Comparison of ENCODE assay signal across 12 cellular contexts in genomic region chr7:36945612-36946400, GRCh38.
A peak's percentile ranks its signal among the peaks of the same experiment; 100 is the strongest.
DNase-seq lines count a peak whose midpoint lies in the region; ATAC-seq and TF ChIP-seq lines count a peak whose summit lies in the region.
"Had no signal": no experiment of that assay in that cellular context is flagged by ENCODE, and none has a peak within 500 bp of the region (broad histone marks: within the 10 kb centered on the region; RNA-seq: fewer than 3 reads in every experiment).

No MANE protein-coding gene starts in this region.

- H3K4me1 ChIP-seq in Peyer's patch (peaks cover 0 to 15% (median 4%) of the 10 kb centered on the region in 4 donors), gastroesophageal sphincter (peaks cover 3 to 39% (median 7%) of the 10 kb centered on the region in 3 donors), tibial nerve (peaks cover 0 to 28% (median 11%) of the 10 kb centered on the region in 4 donors)
- H3K4me1 ChIP-seq: HAP-1 had no signal

- no peaks in the 10 kb centered on the region for H3K27me3 Mint-ChIP-seq in activated CD4-positive, alpha-beta T cell treated with anti-CD3 and anti-CD28 coated beads for 36 hours

- CTCF ChIA-PET in activated CD4-positive, alpha-beta T cell treated with anti-CD3 and anti-CD28 coated beads for 36 hours (lab: Charles Lee), result interaction anchor here (1.1 kb wide), 1 partner anchor 207 kb away, joined by 3 read pairs; no protein-coding TSS in a partner anchor

- peak; percentile 98 for DNase-seq in DMS 273 (lab: John Stamatoyannopoulos, UW; ENCODE audit: unreplicated experiment)
- peak; percentile 86 for DNase-seq in NCI-H146 (lab: John Stamatoyannopoulos, UW)
- peak in 2 of 3 donors; percentile 52 to 53 for DNase-seq in Peyer's patch
- DNase-seq in left colon, result peak; percentile 41 to 63
- DNase-seq in activated CD4-positive, alpha-beta T cell treated with anti-CD3 and anti-CD28 coated beads for 36 hours, result no peak
- no peak for DNase-seq in tibial nerve (ENCODE audit: low spot score in 2 of 2)
- no peak for DNase-seq in HK-2 (ENCODE audit: unreplicated experiment)
- DNase-seq: activated effector memory CD4-positive, alpha-beta T cell treated with anti-CD3 and anti-CD28 coated beads, Interleukin-2, amount 50 U/mL, for 16 hours; Karpas-422 had no signal

- H3K36me3 ChIP-seq in Peyer's patch (no peaks in the 10 kb centered on the region), gastroesophageal sphincter (no peaks in the 10 kb centered on the region), tibial nerve (peaks cover 0 to 10% (median 0%) of the 10 kb centered on the region in 3 donors)
- H3K36me3 ChIP-seq: HAP-1 had no signal

- no peak overlapping the region for H3K4me3 Mint-ChIP-seq in activated CD4-positive, alpha-beta T cell treated with anti-CD3 and anti-CD28 coated beads for 36 hours

- H3K4me3 ChIP-seq in Peyer's patch, result no peak overlapping the region
- H3K4me3 ChIP-seq in gastroesophageal sphincter, result no peak overlapping the region
- no peak overlapping the region for H3K4me3 ChIP-seq in tibial nerve
- H3K4me3 ChIP-seq: HAP-1 had no signal

- H3K27ac Mint-ChIP-seq in activated CD4-positive, alpha-beta T cell treated with anti-CD3 and anti-CD28 coated beads for 36 hours, result no peak overlapping the region

- intact Hi-C loops in left colon (cut with DNase I, micrococcal nuclease), result no loop called here
- intact Hi-C loops in activated CD4-positive, alpha-beta T cell treated with anti-CD3 and anti-CD28 coated beads for 36 hours (cut with DNase I, micrococcal nuclease), result no loop called here

- WGBS in gastroesophageal sphincter (ENCODE audit: low coverage in 1 of 2), 2 donors, result 17 to 49% methylated on average over 2 to 5 of the region's 7 CpGs
- 70 to 74% methylated on average over 7 of the region's 7 CpGs for WGBS in tibial nerve, 2 donors

- TF ChIP-seq EP300 in gastroesophageal sphincter (IDR thresholded peaks at IDR 0.05), result no peak
- TF ChIP-seq EP300 in tibial nerve (IDR thresholded peaks at IDR 0.05), result no peak

- H3K27me3 ChIP-seq in Peyer's patch, result no peaks in the 10 kb centered on the region
- no peaks in the 10 kb centered on the region for H3K27me3 ChIP-seq in gastroesophageal sphincter
- no peaks in the 10 kb centered on the region for H3K27me3 ChIP-seq in tibial nerve

- ATAC-seq in left colon (peak; percentile 84), gastroesophageal sphincter (no peak)
- ATAC-seq in activated CD4-positive, alpha-beta T cell treated with anti-CD3 and anti-CD28 coated beads for 36 hours, result no peak

- H3K4me1 Mint-ChIP-seq in activated CD4-positive, alpha-beta T cell treated with anti-CD3 and anti-CD28 coated beads for 36 hours, result peaks cover 14% of the 10 kb centered on the region

- POLR2A ChIA-PET in activated CD4-positive, alpha-beta T cell treated with anti-CD3 and anti-CD28 coated beads for 36 hours (lab: Charles Lee), result no interaction called here

- TF ChIP-seq POLR2A in Peyer's patch (IDR thresholded peaks at IDR 0.05) (no peak), gastroesophageal sphincter (IDR thresholded peaks at IDR 0.05) (no peak), tibial nerve (IDR thresholded peaks at IDR 0.05) (no peak)

- H3K9me3 Mint-ChIP-seq in activated CD4-positive, alpha-beta T cell treated with anti-CD3 and anti-CD28 coated beads for 36 hours (ENCODE audit: low read depth), result peaks cover 47% of the 10 kb centered on the region

- H3K27ac ChIP-seq in Peyer's patch (no peak overlapping the region), gastroesophageal sphincter (peak overlapping the region in 1 of 4 donors; percentile 37), tibial nerve (no peak overlapping the region)
- H3K27ac ChIP-seq: RWPE1 had no signal

- H3K36me3 Mint-ChIP-seq in activated CD4-positive, alpha-beta T cell treated with anti-CD3 and anti-CD28 coated beads for 36 hours (ENCODE audit: low read depth), result peaks cover 93% of the 10 kb centered on the region

- TF ChIP-seq CTCF in Peyer's patch (IDR thresholded peaks at IDR 0.05) (no peak), gastroesophageal sphincter (IDR thresholded peaks at IDR 0.05) (no peak), tibial nerve (IDR thresholded peaks at IDR 0.05) (no peak)

- no peaks in the 10 kb centered on the region for H3K9me3 ChIP-seq in Peyer's patch
- H3K9me3 ChIP-seq in gastroesophageal sphincter, result peaks cover 0 to 6% (median 0%) of the 10 kb centered on the region in 3 donors
- H3K9me3 ChIP-seq in tibial nerve, result no peaks in the 10 kb centered on the region
- H3K9me3 ChIP-seq: HAP-1 had no signal

Comparison
In these comparisons a context has a peak if more than half of its experiments do, and no peak if none do; other contexts are left out.
1. DNase-seq: peak in DMS 273 (single experiment), NCI-H146 (single experiment), Peyer's patch (2 of 3) and left colon (2 of 2); none in activated CD4-positive, alpha-beta T cell treated with anti-CD3 and anti-CD28 coated beads for 36 hours (single experiment), tibial nerve (0 of 2) and HK-2 (single experiment).